In genomic region chr10:38010150-38010903, GRCh38 we compare ENCODE assay signal across 8 cellular contexts. TPM values are rescaled to one million over a fixed set of nuclear protein-coding genes. Genes with fewer than 3 reads are reported as not detected.
DNase-seq lines count a peak whose midpoint lies in the region; ATAC-seq and TF ChIP-seq lines count a peak whose summit lies in the region.

Gene ZNF33A (plus strand): TSS chr10:38010675. CDS start chr10:38012342, 1,667 bp downstream.

- no peaks in the 10 kb centered on the region for H3K9me3 ChIP-seq in DOHH2 (ENCODE audit: control insufficient read depth, insufficient read depth, low read length)
- H3K9me3 ChIP-seq in GM23248 (ENCODE audit: low read depth): no peaks in the 10 kb centered on the region
- H3K9me3 ChIP-seq in Karpas-422 (ENCODE audit: low read length): no peaks in the 10 kb centered on the region

- H3K4me2 ChIP-seq in DOHH2 (ENCODE audit: low read length): peak within 1 kb of the TSS; percentile 63
- peak within 1 kb of the TSS; percentile 88 for H3K4me2 ChIP-seq in GM23248 (ENCODE audit: unreplicated experiment)
- H3K4me2 ChIP-seq in Karpas-422 (ENCODE audit: low read depth, low read length, poor library complexity, severe bottlenecking): peak within 1 kb of the TSS; percentile 99

- ATAC-seq in naive B cell (ENCODE audit: low read depth in 2 of 2): peak; percentile 82
- ATAC-seq in stimulated activated effector memory CD8-positive, alpha-beta T cell treated with anti-CD3 and anti-CD28 coated beads, Interleukin-12 subunit alpha, Interleukin-12 subunit beta, amount 100 ng/mL, for 72 hours: peak; percentile 89

- peak within 1 kb of the TSS; percentile 91 for H3K27ac Mint-ChIP-seq in activated T-helper 1 cell treated with anti-CD3 and anti-CD28 coated beads, Interleukin-12 subunit alpha, Interleukin-12 subunit beta, Interleukin-2, Interleukin-4 antibody, amounts not matched to agents 30 ng/mL and 10 ng/mL and 1 ng/mL, durations not matched to agents 14 hours and 24 hours and 36 hours
- H3K27ac Mint-ChIP-seq in naive B cell: peak within 1 kb of the TSS; percentile 97 to 100 (median 100)
- H3K27ac Mint-ChIP-seq in stimulated activated effector memory CD8-positive, alpha-beta T cell treated with anti-CD3 and anti-CD28 coated beads, Interleukin-12 subunit alpha, Interleukin-12 subunit beta, amount 100 ng/mL, for 72 hours: peak within 1 kb of the TSS; percentile 100

- H3K4me1 ChIP-seq in DOHH2 (ENCODE audit: control insufficient read depth, low read length) (peaks cover 17% of the 10 kb centered on the region), GM23248 (ENCODE audit: insufficient read depth) (0 out of 2 replicates have a peak, but pooled peaks cover 7% of the 10 kb centered on the region), Karpas-422 (ENCODE audit: low read length) (peaks cover 16% of the 10 kb centered on the region)

- no peaks in the 10 kb centered on the region for H3F3A ChIP-seq in DOHH2 (ENCODE audit: control insufficient read depth, insufficient read depth)
- H3F3A ChIP-seq in GM23248 (ENCODE audit: insufficient read depth): peaks cover 12% of the 10 kb centered on the region; the same call in 1 of the 2 replicates

- H3K9me2 ChIP-seq in DOHH2 (replicated peaks; ENCODE audit: control insufficient read depth, low read length): no peaks in the 10 kb centered on the region
- no peaks in the 10 kb centered on the region for H3K9me2 ChIP-seq in GM23248 (ENCODE audit: insufficient read depth)
- H3K9me2 ChIP-seq in Karpas-422 (replicated peaks; ENCODE audit: insufficient read depth, low read length): no peaks in the 10 kb centered on the region

- H4K20me1 ChIP-seq in DOHH2 (ENCODE audit: control insufficient read depth, insufficient read depth, low read depth, low read length) (no peaks in the 10 kb centered on the region), GM23248 (ENCODE audit: insufficient read depth) (no peaks in the 10 kb centered on the region), Karpas-422 (ENCODE audit: insufficient read depth, low read depth, low read length) (no peaks in the 10 kb centered on the region)

- H3K36me3 ChIP-seq in DOHH2 (ENCODE audit: control insufficient read depth, low read length) (peaks cover 38% of the 10 kb centered on the region), GM23248 (ENCODE audit: low read depth) (no peaks in the 10 kb centered on the region), Karpas-422 (ENCODE audit: insufficient read depth, low read length) (peaks cover 24% of the 10 kb centered on the region)

- peaks cover 8% of the 10 kb centered on the region for H3K9me3 Mint-ChIP-seq in activated T-helper 1 cell treated with anti-CD3 and anti-CD28 coated beads, Interleukin-12 subunit alpha, Interleukin-12 subunit beta, Interleukin-2, Interleukin-4 antibody, amounts not matched to agents 30 ng/mL and 10 ng/mL and 1 ng/mL, durations not matched to agents 14 hours and 24 hours and 36 hours
- peaks cover 0 to 2% (median 0%) of the 10 kb centered on the region in 7 donors for H3K9me3 Mint-ChIP-seq in naive B cell
- H3K9me3 Mint-ChIP-seq in stimulated activated effector memory CD8-positive, alpha-beta T cell treated with anti-CD3 and anti-CD28 coated beads, Interleukin-12 subunit alpha, Interleukin-12 subunit beta, amount 100 ng/mL, for 72 hours: no peaks in the 10 kb centered on the region

- WGBS in GM23248 (ENCODE audit: low coverage in 1 of 2, low lambda C conversion rate in 2 of 2, missing lambda C conversion rate in 2 of 2), 2 experiments: 1% methylated on average over 43 to 46 of the region's 46 CpGs

- peak; percentile 91 for DNase-seq in GM23248
- peak; percentile 97 for DNase-seq in Karpas-422
- peak; percentile 96 for DNase-seq in RKO (ENCODE audit: low spot score)
- peak; percentile 85 for DNase-seq in activated T-helper 1 cell treated with anti-CD3 and anti-CD28 coated beads, Interleukin-12 subunit alpha, Interleukin-12 subunit beta, Interleukin-2, Interleukin-4 antibody, amounts not matched to agents 30 ng/mL and 10 ng/mL and 1 ng/mL, durations not matched to agents 14 hours and 24 hours and 36 hours (ENCODE audit: low spot score)
- DNase-seq in fibroblast of gingiva (ENCODE audit: low read depth): peak; percentile 90
- peak; percentile 93 for DNase-seq in naive B cell
- DNase-seq in stimulated activated effector memory CD8-positive, alpha-beta T cell treated with anti-CD3 and anti-CD28 coated beads, Interleukin-12 subunit alpha, Interleukin-12 subunit beta, amount 100 ng/mL, for 72 hours (ENCODE audit: low spot score in 2 of 2): peak; percentile 72 to 96

- H3K27me3 ChIP-seq in DOHH2 (ENCODE audit: control insufficient read depth, low read length) (no peaks in the 10 kb centered on the region), GM23248 (replicated peaks; ENCODE audit: insufficient read depth) (no peaks in the 10 kb centered on the region), Karpas-422 (ENCODE audit: low read length) (no peaks in the 10 kb centered on the region)

- peaks cover 38% of the 10 kb centered on the region for H3K4me1 Mint-ChIP-seq in activated T-helper 1 cell treated with anti-CD3 and anti-CD28 coated beads, Interleukin-12 subunit alpha, Interleukin-12 subunit beta, Interleukin-2, Interleukin-4 antibody, amounts not matched to agents 30 ng/mL and 10 ng/mL and 1 ng/mL, durations not matched to agents 14 hours and 24 hours and 36 hours (ENCODE audit: low read depth)
- peaks cover 21 to 47% (median 45%) of the 10 kb centered on the region in 3 donors for H3K4me1 Mint-ChIP-seq in naive B cell
- H3K4me1 Mint-ChIP-seq in stimulated activated effector memory CD8-positive, alpha-beta T cell treated with anti-CD3 and anti-CD28 coated beads, Interleukin-12 subunit alpha, Interleukin-12 subunit beta, amount 100 ng/mL, for 72 hours: peaks cover 38% of the 10 kb centered on the region

- H3K36me3 Mint-ChIP-seq in activated T-helper 1 cell treated with anti-CD3 and anti-CD28 coated beads, Interleukin-12 subunit alpha, Interleukin-12 subunit beta, Interleukin-2, Interleukin-4 antibody, amounts not matched to agents 30 ng/mL and 10 ng/mL and 1 ng/mL, durations not matched to agents 14 hours and 24 hours and 36 hours (ENCODE audit: low read depth): peaks cover 16% of the 10 kb centered on the region
- peaks cover 0 to 7% of the 10 kb centered on the region in 2 donors for H3K36me3 Mint-ChIP-seq in naive B cell
- H3K36me3 Mint-ChIP-seq in stimulated activated effector memory CD8-positive, alpha-beta T cell treated with anti-CD3 and anti-CD28 coated beads, Interleukin-12 subunit alpha, Interleukin-12 subunit beta, amount 100 ng/mL, for 72 hours: peaks cover 51% of the 10 kb centered on the region

- H3K4me3 ChIP-seq in DOHH2 (ENCODE audit: low read length) (peak within 1 kb of the TSS; percentile 75), GM23248 (peak within 1 kb of the TSS; percentile 82), Karpas-422 (ENCODE audit: low read length) (peak within 1 kb of the TSS; percentile 83)

- peak within 1 kb of the TSS; percentile 87 for H3K27ac ChIP-seq in DOHH2 (ENCODE audit: low read depth, low read length)
- H3K27ac ChIP-seq in GM23248: peak within 1 kb of the TSS; percentile 95
- H3K27ac ChIP-seq in Karpas-422 (ENCODE audit: low read length): peak within 1 kb of the TSS; percentile 80

- no peak for TF ChIP-seq CTCF in DOHH2 (IDR thresholded peaks at IDR 0.05; ENCODE audit: low read depth, low read length, poor library complexity, severe bottlenecking)

- H3K27me3 Mint-ChIP-seq in activated T-helper 1 cell treated with anti-CD3 and anti-CD28 coated beads, Interleukin-12 subunit alpha, Interleukin-12 subunit beta, Interleukin-2, Interleukin-4 antibody, amounts not matched to agents 30 ng/mL and 10 ng/mL and 1 ng/mL, durations not matched to agents 14 hours and 24 hours and 36 hours (ENCODE audit: insufficient read depth): no peaks in the 10 kb centered on the region
- H3K27me3 Mint-ChIP-seq in naive B cell: no peaks in the 10 kb centered on the region

- H3K9ac ChIP-seq in GM23248: peak within 1 kb of the TSS; percentile 91
- peak within 1 kb of the TSS; percentile 81 for H3K9ac ChIP-seq in Karpas-422 (ENCODE audit: low read length)

- H3K4me3 Mint-ChIP-seq in activated T-helper 1 cell treated with anti-CD3 and anti-CD28 coated beads, Interleukin-12 subunit alpha, Interleukin-12 subunit beta, Interleukin-2, Interleukin-4 antibody, amounts not matched to agents 30 ng/mL and 10 ng/mL and 1 ng/mL, durations not matched to agents 14 hours and 24 hours and 36 hours: peak within 1 kb of the TSS; percentile 84
- peak within 1 kb of the TSS; percentile 86 to 99 (median 98) for H3K4me3 Mint-ChIP-seq in naive B cell
- peak within 1 kb of the TSS; percentile 99 for H3K4me3 Mint-ChIP-seq in stimulated activated effector memory CD8-positive, alpha-beta T cell treated with anti-CD3 and anti-CD28 coated beads, Interleukin-12 subunit alpha, Interleukin-12 subunit beta, amount 100 ng/mL, for 72 hours

- in situ Hi-C loops in GM23248 (cut with MboI): no loop called here

- intact Hi-C loops in activated T-helper 1 cell treated with anti-CD3 and anti-CD28 coated beads, Interleukin-12 subunit alpha, Interleukin-12 subunit beta, Interleukin-2, Interleukin-4 antibody, amounts not matched to agents 30 ng/mL and 10 ng/mL and 1 ng/mL, durations not matched to agents 14 hours and 24 hours and 36 hours (cut with micrococcal nuclease): loop anchor here (1.0 kb wide), 3 partner anchors 34 to 153 kb away; partner anchors contain the start of genes ZNF248, ZNF25 and ZNF37A

- peak within 1 kb of the TSS; percentile 97 for H2AFZ ChIP-seq in GM23248
- H2AFZ ChIP-seq in Karpas-422 (ENCODE audit: low read length): peak within 1 kb of the TSS; percentile 97

- peaks cover 44% of the 10 kb centered on the region for H3K79me2 ChIP-seq in DOHH2 (ENCODE audit: control insufficient read depth, low read length)
- H3K79me2 ChIP-seq in GM23248 (ENCODE audit: insufficient read depth): peaks cover 16% of the 10 kb centered on the region
- H3K79me2 ChIP-seq in Karpas-422 (ENCODE audit: low read length): peaks cover 35% of the 10 kb centered on the region

RNA-seq across cellular contexts. Expression of gene ZNF33A, which starts in this region (rescaled TPM):
- total RNA-seq in GM23248 (2014; rRNA removed; shearing (Covaris generic)): 6.6 and 29.2 TPM in 2 replicates
- polyA plus RNA-seq in GM23248 (2016; fragmentation: Nextera tagmentation; extraction: Ambion mirVana): 7.2 and 7.6 TPM in 2 replicates
- 24.0 and 38.9 TPM in 2 replicates for total RNA-seq in Karpas-422 (2014; rRNA removed; shearing (Covaris generic); ENCODE audit: low replicate concordance)
- 15.5 and 17.2 TPM in 2 replicates for total RNA-seq in activated T-helper 1 cell treated with anti-CD3 and anti-CD28 coated beads, Interleukin-12 subunit alpha, Interleukin-12 subunit beta, Interleukin-2, Interleukin-4 antibody, amounts not matched to agents 30 ng/mL and 10 ng/mL and 1 ng/mL, durations not matched to agents 14 hours and 24 hours and 36 hours
- 10 to 100 TPM; 17.4 to 31.1 (median 24.9) TPM for polyA plus RNA-seq in naive B cell (ENCODE audit: low read depth in 6 of 6)

Comparison
In these comparisons a context has a peak if more than half of its experiments do, and no peak if none do; other contexts are left out.
1. Peak in every context shown above with its lines: DNase-seq, ATAC-seq, H3K4me3 ChIP-seq and H3K27ac ChIP-seq.